14 cellular contexts compared by ENCODE assay signal in genomic region chr7:86116-86515, GRCh38.
DNase-seq lines count a peak whose midpoint lies in the region; ATAC-seq, FAIRE-seq and TF ChIP-seq lines count a peak whose summit lies in the region.
"Had no signal": no experiment of that assay in that cellular context is flagged by ENCODE, and none has a peak within 500 bp of the region (broad histone marks: within the 10 kb centered on the region; RNA-seq: fewer than 3 reads in every experiment).

No MANE protein-coding gene starts in this region.

- peaks cover 14% of the 10 kb centered on the region for H3K4me1 Mint-ChIP-seq in stimulated activated naive CD8-positive, alpha-beta T cell treated with anti-CD3 and anti-CD28 coated beads, Interleukin-15, amount 100 ng/mL, for 72 hours
- peaks cover 20% of the 10 kb centered on the region for H3K4me1 Mint-ChIP-seq in astrocyte (ENCODE audit: low read depth, unreplicated experiment)

- H3K27ac Mint-ChIP-seq in stimulated activated naive CD8-positive, alpha-beta T cell treated with anti-CD3 and anti-CD28 coated beads, Interleukin-15, amount 100 ng/mL, for 72 hours = peak overlapping the region; percentile 56 to 81
- peak overlapping the region; percentile 11 for H3K27ac Mint-ChIP-seq in astrocyte (ENCODE audit: unreplicated experiment)
- H3K27ac Mint-ChIP-seq: CD4-positive, alpha-beta T cell had no signal

- peak overlapping the region; percentile 37 for H3K4me2 ChIP-seq in astrocyte (ENCODE audit: low read length)

- no peaks in the 10 kb centered on the region for H3K36me3 ChIP-seq in astrocyte (ENCODE audit: insufficient read depth, low read length)

- H3K9me3 ChIP-seq in astrocyte (ENCODE audit: insufficient read depth, low read depth, low read length) = no peaks in the 10 kb centered on the region

- H3K27ac ChIP-seq in astrocyte (ENCODE audit: low read depth, low read length) = no peak overlapping the region

- no peak for DNase-seq in stimulated activated naive CD8-positive, alpha-beta T cell treated with anti-CD3 and anti-CD28 coated beads, Interleukin-15, amount 100 ng/mL, for 72 hours
- DNase-seq in stimulated activated naive CD8-positive, alpha-beta T cell treated with anti-CD3 and anti-CD28 coated beads, Interleukin-15, Interleukin-2, amounts not matched to agents 100 U/mL and 50 U/mL, for 24 hours = no peak
- DNase-seq in astrocyte (ENCODE audit: low read depth) (no peak), mesenteric fat pad (ENCODE audit: low spot score) (peak; percentile 74), retina (no peak), D341Med (ENCODE audit: low spot score) (no peak), activated gamma-delta T cell (lab: John Stamatoyannopoulos, UW) (no peak)
- DNase-seq: CD4-positive, alpha-beta T cell; HCEC 1CT; NCI-H187 treated with DMSO at 0.1 percent for 48 hours; NCI-H446; NK-92 treated with Interleukin-12 subunit alpha and Interleukin-12 subunit beta, amount 100 ng/mL, for 24 hours; SIG-M5 had no signal

- no peak overlapping the region for H3K4me3 Mint-ChIP-seq in stimulated activated naive CD8-positive, alpha-beta T cell treated with anti-CD3 and anti-CD28 coated beads, Interleukin-15, amount 100 ng/mL, for 72 hours
- H3K4me3 Mint-ChIP-seq in astrocyte (ENCODE audit: unreplicated experiment) = no peak overlapping the region
- H3K4me3 Mint-ChIP-seq: CD4-positive, alpha-beta T cell had no signal

- no peaks in the 10 kb centered on the region for H3K9me3 Mint-ChIP-seq in stimulated activated naive CD8-positive, alpha-beta T cell treated with anti-CD3 and anti-CD28 coated beads, Interleukin-15, amount 100 ng/mL, for 72 hours
- no peaks in the 10 kb centered on the region for H3K9me3 Mint-ChIP-seq in astrocyte (ENCODE audit: unreplicated experiment)
- H3K9me3 Mint-ChIP-seq: CD4-positive, alpha-beta T cell had no signal

- H3K4me3 ChIP-seq in astrocyte (ENCODE audit: insufficient read depth, low read depth, low read length) = no peak overlapping the region

- H3K27me3 ChIP-seq in astrocyte (ENCODE audit: insufficient read depth, low read length) = peaks cover 3% of the 10 kb centered on the region

- no peak for TF ChIP-seq CTCF in astrocyte (IDR thresholded peaks at IDR 0.05; ENCODE audit: insufficient read depth, low read depth, low read length)

- H2AFZ ChIP-seq in astrocyte (ENCODE audit: low read depth, low read length) = no peak overlapping the region

- no peak for ATAC-seq in stimulated activated naive CD8-positive, alpha-beta T cell treated with anti-CD3 and anti-CD28 coated beads, Interleukin-15, amount 100 ng/mL, for 72 hours
- ATAC-seq in stimulated activated naive CD8-positive, alpha-beta T cell treated with anti-CD3 and anti-CD28 coated beads, Interleukin-15, Interleukin-2, amounts not matched to agents 100 U/mL and 50 U/mL, for 24 hours = no peak
- no peak for ATAC-seq in HG03097 (IDR thresholded peaks at IDR 0.05; ENCODE audit: low FRiP score, unreplicated experiment)

- no peaks in the 10 kb centered on the region for H3K79me2 ChIP-seq in astrocyte (ENCODE audit: insufficient read depth, low read length)

- no peaks in the 10 kb centered on the region for H3K36me3 Mint-ChIP-seq in astrocyte (ENCODE audit: low read depth, unreplicated experiment)

- H3K9ac ChIP-seq in astrocyte (ENCODE audit: low read length) = no peak overlapping the region

- peaks cover 47% of the 10 kb centered on the region for H3K4me1 ChIP-seq in astrocyte (ENCODE audit: insufficient read depth, low read length)

- no peaks in the 10 kb centered on the region for H4K20me1 ChIP-seq in astrocyte (ENCODE audit: insufficient read depth, low read length)

- no peaks in the 10 kb centered on the region for H3K27me3 Mint-ChIP-seq in stimulated activated naive CD8-positive, alpha-beta T cell treated with anti-CD3 and anti-CD28 coated beads, Interleukin-15, amount 100 ng/mL, for 72 hours
- peaks cover 63% of the 10 kb centered on the region for H3K27me3 Mint-ChIP-seq in astrocyte (ENCODE audit: low read depth, unreplicated experiment)
- H3K27me3 Mint-ChIP-seq: CD4-positive, alpha-beta T cell had no signal

- FAIRE-seq in astrocyte (lab: Jason Lieb, UNC) = no peak
